In the genomic region with DNA sequence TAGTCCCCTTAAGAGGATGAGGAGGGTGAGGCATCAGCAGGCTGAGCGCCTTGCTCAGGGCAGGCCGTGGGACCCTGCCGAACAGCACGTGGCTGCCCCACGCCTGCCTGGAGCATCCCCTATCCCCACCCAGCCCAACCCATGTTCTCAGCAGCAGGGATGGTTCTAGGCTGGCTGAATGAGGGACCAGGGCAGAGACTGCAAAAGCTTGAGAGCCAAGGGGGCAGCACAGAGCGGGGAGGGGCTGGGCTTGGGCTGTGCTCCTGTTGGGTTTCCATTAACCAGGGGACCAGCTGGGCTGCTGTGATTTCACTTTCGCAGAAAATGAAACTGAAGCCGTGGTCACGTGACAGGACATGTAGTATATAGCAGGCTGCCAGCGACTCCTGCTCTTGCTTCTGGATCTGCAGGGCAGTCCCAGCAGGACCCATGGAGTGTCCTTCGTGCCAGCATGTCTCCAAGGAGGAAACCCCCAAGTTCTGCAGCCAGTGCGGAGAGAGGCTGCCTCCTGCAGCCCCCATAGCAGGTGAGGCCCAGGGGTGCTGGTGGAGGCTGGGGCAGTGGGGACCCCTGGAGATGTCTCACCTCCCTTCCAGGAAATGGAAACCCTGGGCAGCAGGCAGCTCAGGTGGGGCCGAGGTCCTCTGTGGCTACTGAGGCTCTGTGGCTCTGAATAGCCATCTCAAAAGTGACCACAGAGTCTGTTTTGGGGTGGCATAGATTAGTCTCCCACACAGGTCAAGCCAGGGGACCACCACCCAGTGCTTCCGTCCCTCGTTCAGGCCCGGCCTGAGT, we compare ENCODE assay signal across 2 cellular contexts.
TF ChIP-seq lines count a peak whose summit lies in the region.

No MANE protein-coding gene starts in this region.

TF ChIP-seq in GM23338, 12 proteins besides CTCF, POLR2A, EP300 and RAD21:
- no peak for TF ChIP-seq EZH2 (IDR thresholded peaks at IDR 0.05; ENCODE audit: low read depth, unreplicated experiment)

TF ChIP-seq in H1, 55 proteins besides CTCF, POLR2A, EP300 and RAD21:
- no peak for TF ChIP-seq EZH2 (IDR thresholded peaks at IDR 0.05; ENCODE audit: low read depth, low read length, severe bottlenecking)
- TF ChIP-seq SIX5 (IDR thresholded peaks at IDR 0.05; ENCODE audit: low read depth, low read length), result no peak
- TF ChIP-seq SUZ12 (IDR thresholded peaks at IDR 0.05; ENCODE audit: low read length), result no peak
- TF ChIP-seq BRCA1 (IDR thresholded peaks at IDR 0.05; ENCODE audit: low read depth, low read length), result no peak
- TF ChIP-seq TCF12 (IDR thresholded peaks at IDR 0.05; ENCODE audit: low read depth, low read length), result no peak
- TF ChIP-seq ZNF274 (IDR thresholded peaks at IDR 0.05; ENCODE audit: borderline replicate concordance, extremely low read depth, low read length), result no peak
- TF ChIP-seq CHD1 (IDR thresholded peaks at IDR 0.05; ENCODE audit: low read depth, low read length), result no peak
- no peak for TF ChIP-seq SAP30 (IDR thresholded peaks at IDR 0.05; ENCODE audit: insufficient read depth, insufficient replicate concordance, low read length)
- TF ChIP-seq HDAC6 (IDR thresholded peaks at IDR 0.05; ENCODE audit: low read depth, low read length), result no peak
- no peak for TF ChIP-seq CEBPB (IDR thresholded peaks at IDR 0.05; ENCODE audit: low read depth, low read length)
- no peak for TF ChIP-seq SIRT6 (IDR thresholded peaks at IDR 0.05; ENCODE audit: low read length)
- no peak for TF ChIP-seq TAF7 (optimal IDR thresholded peaks at IDR 0.05; ENCODE audit: borderline replicate concordance, low read depth, low read length)
- TF ChIP-seq SRF (IDR thresholded peaks at IDR 0.05; ENCODE audit: low read depth, low read length), result no peak
- no peak for TF ChIP-seq POU5F1 (IDR thresholded peaks at IDR 0.05; ENCODE audit: low read depth, low read length)
- TF ChIP-seq KDM5A (IDR thresholded peaks at IDR 0.05; ENCODE audit: low read length), result no peak
- TF ChIP-seq CHD2 (IDR thresholded peaks at IDR 0.05; ENCODE audit: low read length), result no peak
- no peak for TF ChIP-seq SIN3A (conservative IDR thresholded peaks at IDR 0.05 in 1 of 2, IDR thresholded peaks at IDR 0.05 in 1 of 2; ENCODE audit: low read depth in 1 of 2, low read length in 2 of 2)
- TF ChIP-seq ATF3 (IDR thresholded peaks at IDR 0.05; ENCODE audit: insufficient read depth, low read depth, low read length), result no peak
- no peak for TF ChIP-seq CBX8 (IDR thresholded peaks at IDR 0.05; ENCODE audit: borderline replicate concordance, low read depth, low read length)
